Comparison of ENCODE assay signal across 24 cellular contexts in the genomic region with DNA sequence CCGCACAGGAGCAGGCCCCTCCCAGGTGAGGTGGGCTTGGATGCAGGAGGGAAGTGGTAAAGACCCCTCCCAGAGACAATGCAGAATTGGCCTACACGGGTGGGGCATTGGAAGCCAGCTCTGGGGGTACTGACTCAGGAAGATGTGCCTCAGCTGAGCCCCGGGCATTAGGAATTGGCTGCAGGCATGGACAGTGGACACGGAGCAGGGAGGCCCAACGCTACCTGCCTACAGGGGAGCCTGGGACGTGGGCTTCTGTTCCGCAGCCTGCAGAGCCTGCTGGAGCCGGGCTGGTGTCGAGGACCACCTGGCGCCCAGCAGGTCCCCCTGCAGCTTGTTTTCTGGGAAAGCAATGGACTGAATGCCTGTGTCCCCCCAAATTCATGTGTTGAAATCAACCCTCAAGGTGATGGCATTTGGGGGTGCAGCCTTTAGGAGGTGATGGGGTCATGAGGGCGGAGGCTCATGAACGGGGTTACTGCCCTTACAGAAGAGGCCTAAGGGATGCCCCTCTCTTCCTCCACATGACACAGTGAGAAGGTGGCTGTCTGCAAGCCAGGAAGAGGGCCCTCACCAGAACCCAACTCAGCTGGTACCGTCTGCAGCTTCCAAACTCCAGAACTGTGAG.
DNase-seq lines count a peak whose midpoint lies in the region; ATAC-seq lines count a peak whose summit lies in the region.
"Had no signal": no experiment of that assay in that cellular context is flagged by ENCODE, and none has a peak within 500 bp of the region (broad histone marks: within the 10 kb centered on the region; RNA-seq: fewer than 3 reads in every experiment).

No MANE protein-coding gene starts in this region.

- no peak overlapping the region for H3K4ac ChIP-seq in neuronal stem cell (ENCODE audit: low read length)

- H3K27me3 ChIP-seq in neuronal stem cell (ENCODE audit: control insufficient read depth in 3 of 3, insufficient read depth in 3 of 3, low read depth in 1 of 3, low read length in 3 of 3), result peaks cover 0 to 20% (median 0%) of the 10 kb centered on the region in 3 experiments
- H3K27me3 ChIP-seq: ascending aorta had no signal

- H3K4me1 ChIP-seq in neuronal stem cell (ENCODE audit: control insufficient read depth in 2 of 2, insufficient read depth in 1 of 2, low read depth in 1 of 2, low read length in 2 of 2), result no peaks in the 10 kb centered on the region
- H3K4me1 ChIP-seq: ascending aorta had no signal

- H4K91ac ChIP-seq in neuronal stem cell (ENCODE audit: low read depth, low read length, poor library complexity), result no peak overlapping the region

- no CpG with 5 or more reads among the region's 13 CpGs for WGBS in neuronal stem cell (ENCODE audit: extremely low coverage in 2 of 2, insufficient read length in 2 of 2, insufficient replicate concordance in 1 of 2), 2 donors

- H3K9me3 Mint-ChIP-seq in activated CD4-positive, alpha-beta T cell treated with anti-CD3 and anti-CD28 coated beads, Interleukin-2, amount 10 ng/mL, durations not matched to agents 7 days and 5 days, result no peaks in the 10 kb centered on the region
- H3K9me3 Mint-ChIP-seq: activated naive CD8-positive, alpha-beta T cell treated with anti-CD3 and anti-CD28 coated beads, Interleukin-2, amount 10 ng/mL, durations not matched to agents 7 days and 5 days; activated T-helper 1 cell treated with anti-CD3 and anti-CD28 coated beads, Interleukin-12 subunit alpha, Interleukin-12 subunit beta, Interleukin-2, Interleukin-4 antibody, amounts not matched to agents 30 ng/mL and 10 ng/mL and 1 ng/mL, durations not matched to agents 14 hours and 24 hours and 36 hours; CD8-positive, alpha-beta memory T cell; HFFc6; stimulated activated naive CD8-positive, alpha-beta T cell treated with anti-CD3 and anti-CD28 coated beads, Interleukin-15, Interleukin-2, amounts not matched to agents 100 ng/mL and 50 ng/mL, for 24 hours; T-helper 1 cell treated with Interleukin-12 subunit alpha and Interleukin-12 subunit beta and Interleukin-4 antibody, amounts not matched to agents 30 μg/mL and 1 μg/mL, for 36 hours had no signal

- no peak overlapping the region for H2BK5ac ChIP-seq in neuronal stem cell (ENCODE audit: low read length)

- H3K4me2 ChIP-seq in neuronal stem cell (ENCODE audit: insufficient read depth, low read length, poor library complexity, severe bottlenecking), result no peak overlapping the region

- peaks cover 1% of the 10 kb centered on the region for H3K79me1 ChIP-seq in neuronal stem cell (ENCODE audit: low read depth, low read length)

- CTCF ChIA-PET in activated CD4-positive, alpha-beta T cell treated with anti-CD3 and anti-CD28 coated beads, Interleukin-2, amount 10 ng/mL, durations not matched to agents 7 days and 5 days (lab: Charles Lee), result interaction anchor here (1.0 kb wide), 1 partner anchor 16 kb away, joined by 3 read pairs; no protein-coding TSS in a partner anchor

- H3K4me3 Mint-ChIP-seq in activated CD4-positive, alpha-beta T cell treated with anti-CD3 and anti-CD28 coated beads, Interleukin-2, amount 10 ng/mL, durations not matched to agents 7 days and 5 days, result no peak overlapping the region
- H3K4me3 Mint-ChIP-seq: activated CD4-positive, alpha-beta T cell treated with anti-CD3 and anti-CD28 coated beads for 36 hours; activated naive CD8-positive, alpha-beta T cell treated with anti-CD3 and anti-CD28 coated beads, Interleukin-2, amount 10 ng/mL, durations not matched to agents 7 days and 5 days; activated T-helper 1 cell treated with anti-CD3 and anti-CD28 coated beads, Interleukin-12 subunit alpha, Interleukin-12 subunit beta, Interleukin-2, Interleukin-4 antibody, amounts not matched to agents 30 ng/mL and 10 ng/mL and 1 ng/mL, durations not matched to agents 14 hours and 24 hours and 36 hours; CD8-positive, alpha-beta memory T cell; HFFc6; stimulated activated naive CD8-positive, alpha-beta T cell treated with anti-CD3 and anti-CD28 coated beads, Interleukin-15, Interleukin-2, amounts not matched to agents 100 ng/mL and 50 ng/mL, for 24 hours; T-helper 1 cell treated with Interleukin-12 subunit alpha and Interleukin-12 subunit beta and Interleukin-4 antibody, amounts not matched to agents 30 μg/mL and 1 μg/mL, for 36 hours had no signal

- H3K4me3 ChIP-seq in neuronal stem cell (ENCODE audit: low read length in 2 of 2), result no peak overlapping the region
- H3K4me3 ChIP-seq: ascending aorta, dorsolateral prefrontal cortex, mucosa of descending colon, SK-N-MC had no signal

- H3K4me1 Mint-ChIP-seq in activated CD4-positive, alpha-beta T cell treated with anti-CD3 and anti-CD28 coated beads, Interleukin-2, amount 10 ng/mL, durations not matched to agents 7 days and 5 days, result no peaks in the 10 kb centered on the region
- H3K4me1 Mint-ChIP-seq: activated CD4-positive, alpha-beta T cell treated with anti-CD3 and anti-CD28 coated beads for 36 hours; activated naive CD8-positive, alpha-beta T cell treated with anti-CD3 and anti-CD28 coated beads, Interleukin-2, amount 10 ng/mL, durations not matched to agents 7 days and 5 days; CD8-positive, alpha-beta memory T cell had no signal

- peaks cover 0 to 28% of the 10 kb centered on the region in 2 donors for H3K9me3 ChIP-seq in neuronal stem cell (replicated peaks in 1 of 2; ENCODE audit: control insufficient read depth in 2 of 2, insufficient read depth in 1 of 2, low read depth in 1 of 2, low read length in 2 of 2)
- H3K9me3 ChIP-seq: ascending aorta, mucosa of descending colon had no signal

- no peaks in the 10 kb centered on the region for H3K36me3 ChIP-seq in neuronal stem cell (replicated peaks in 1 of 2; ENCODE audit: control insufficient read depth in 2 of 2, insufficient read depth in 2 of 2, low read length in 2 of 2)
- H3K36me3 ChIP-seq: ascending aorta had no signal

- H3K27ac ChIP-seq in neuronal stem cell (replicated peaks; ENCODE audit: low read length), result no peak overlapping the region
- H3K27ac ChIP-seq: 22Rv1, ascending aorta, dorsolateral prefrontal cortex, RWPE1, SK-N-MC had no signal

- H2BK120ac ChIP-seq in neuronal stem cell (ENCODE audit: low read depth, low read length), result no peak overlapping the region

- H2AK5ac ChIP-seq in neuronal stem cell (ENCODE audit: low read depth, low read length), result peak overlapping the region; percentile 28

- no peak overlapping the region for H3K23ac ChIP-seq in neuronal stem cell (ENCODE audit: low read depth, low read length, poor library complexity)

- H4K8ac ChIP-seq in neuronal stem cell (ENCODE audit: low read depth, low read length), result no peak overlapping the region

- DNase-seq in activated CD4-positive, alpha-beta T cell treated with anti-CD3 and anti-CD28 coated beads, Interleukin-2, amount 10 ng/mL, durations not matched to agents 7 days and 5 days, result peak; percentile 4
- DNase-seq in activated CD4-positive, alpha-beta T cell treated with anti-CD3 and anti-CD28 coated beads for 1 hour, result no peak
- peak; percentile 3 for DNase-seq in stimulated activated CD4-positive, alpha-beta T cell treated with anti-CD3 and anti-CD28 coated beads, Interleukin-4, amount 100 ng/mL, for 24 hours
- DNase-seq in stimulated activated CD4-positive, alpha-beta T cell treated with anti-CD3 and anti-CD28 coated beads, Interleukin-12 subunit alpha, Interleukin-12 subunit beta, amount 100 ng/mL, for 4 hours, result no peak
- DNase-seq in neuronal stem cell (ENCODE audit: low spot score) (no peak), ureter (ENCODE audit: low spot score) (peak; percentile 31)
- DNase-seq: activated CD4-positive, alpha-beta T cell treated with anti-CD3 and anti-CD28 coated beads for 36 hours; activated naive CD8-positive, alpha-beta T cell treated with anti-CD3 and anti-CD28 coated beads, Interleukin-2, amount 10 ng/mL, durations not matched to agents 7 days and 5 days; CD8-positive, alpha-beta memory T cell; GOT3; HFFc6; NCI-H446 treated with DMSO at 0.1 percent for 48 hours; NCI-H82 had no signal

- H2BK12ac ChIP-seq in neuronal stem cell (ENCODE audit: low read length), result no peak overlapping the region

- no peaks in the 10 kb centered on the region for H3K27me3 Mint-ChIP-seq in activated CD4-positive, alpha-beta T cell treated with anti-CD3 and anti-CD28 coated beads, Interleukin-2, amount 10 ng/mL, durations not matched to agents 7 days and 5 days
- H3K27me3 Mint-ChIP-seq: activated CD4-positive, alpha-beta T cell treated with anti-CD3 and anti-CD28 coated beads for 36 hours; activated naive CD8-positive, alpha-beta T cell treated with anti-CD3 and anti-CD28 coated beads, Interleukin-2, amount 10 ng/mL, durations not matched to agents 7 days and 5 days; CD8-positive, alpha-beta memory T cell; stimulated activated naive CD8-positive, alpha-beta T cell treated with anti-CD3 and anti-CD28 coated beads, Interleukin-15, Interleukin-2, amounts not matched to agents 100 ng/mL and 50 ng/mL, for 24 hours had no signal

- no peak overlapping the region for H3K27ac Mint-ChIP-seq in activated CD4-positive, alpha-beta T cell treated with anti-CD3 and anti-CD28 coated beads, Interleukin-2, amount 10 ng/mL, durations not matched to agents 7 days and 5 days
- H3K27ac Mint-ChIP-seq: activated CD4-positive, alpha-beta T cell treated with anti-CD3 and anti-CD28 coated beads for 36 hours; activated naive CD8-positive, alpha-beta T cell treated with anti-CD3 and anti-CD28 coated beads, Interleukin-2, amount 10 ng/mL, durations not matched to agents 7 days and 5 days; activated T-helper 1 cell treated with anti-CD3 and anti-CD28 coated beads, Interleukin-12 subunit alpha, Interleukin-12 subunit beta, Interleukin-2, Interleukin-4 antibody, amounts not matched to agents 30 ng/mL and 10 ng/mL and 1 ng/mL, durations not matched to agents 14 hours and 24 hours and 36 hours; HFFc6; stimulated activated naive CD8-positive, alpha-beta T cell treated with anti-CD3 and anti-CD28 coated beads, Interleukin-15, Interleukin-2, amounts not matched to agents 100 ng/mL and 50 ng/mL, for 24 hours; T-helper 1 cell treated with Interleukin-12 subunit alpha and Interleukin-12 subunit beta and Interleukin-4 antibody, amounts not matched to agents 30 μg/mL and 1 μg/mL, for 36 hours had no signal

- no peak overlapping the region for H2AFZ ChIP-seq in neuronal stem cell (ENCODE audit: low read length)

- H3K36me3 Mint-ChIP-seq in activated CD4-positive, alpha-beta T cell treated with anti-CD3 and anti-CD28 coated beads, Interleukin-2, amount 10 ng/mL, durations not matched to agents 7 days and 5 days (ENCODE audit: low read depth), result no peaks in the 10 kb centered on the region
- H3K36me3 Mint-ChIP-seq: activated naive CD8-positive, alpha-beta T cell treated with anti-CD3 and anti-CD28 coated beads, Interleukin-2, amount 10 ng/mL, durations not matched to agents 7 days and 5 days; CD8-positive, alpha-beta memory T cell had no signal

- H3K18ac ChIP-seq in neuronal stem cell (ENCODE audit: low read length), result peak overlapping the region; percentile 38

- H2BK15ac ChIP-seq in neuronal stem cell (ENCODE audit: low read length), result no peak overlapping the region

- H3K9ac ChIP-seq in neuronal stem cell (ENCODE audit: low read depth, low read length, poor library complexity), result no peak overlapping the region

- POLR2A ChIA-PET in activated CD4-positive, alpha-beta T cell treated with anti-CD3 and anti-CD28 coated beads, Interleukin-2, amount 10 ng/mL, durations not matched to agents 7 days and 5 days (lab: Charles Lee), result no interaction called here

- ATAC-seq in GM19455 (IDR thresholded peaks at IDR 0.05; ENCODE audit: unreplicated experiment) (no peak), GM21723 (IDR thresholded peaks at IDR 0.05; ENCODE audit: unreplicated experiment) (no peak)
- ATAC-seq: activated CD4-positive, alpha-beta T cell treated with anti-CD3 and anti-CD28 coated beads for 36 hours; mucosa of descending colon had no signal

- H3K14ac ChIP-seq in neuronal stem cell (ENCODE audit: low read length), result peak overlapping the region; percentile 8

Comparison
In these comparisons a context has a peak if more than half of its experiments do, and no peak if none do; other contexts are left out.
1. DNase-seq: peak in activated CD4-positive, alpha-beta T cell treated with anti-CD3 and anti-CD28 coated beads, Interleukin-2, amount 10 ng/mL, durations not matched to agents 7 days and 5 days (single experiment), stimulated activated CD4-positive, alpha-beta T cell treated with anti-CD3 and anti-CD28 coated beads, Interleukin-4, amount 100 ng/mL, for 24 hours (single experiment) and ureter (single experiment); none in activated CD4-positive, alpha-beta T cell treated with anti-CD3 and anti-CD28 coated beads for 1 hour (single experiment), stimulated activated CD4-positive, alpha-beta T cell treated with anti-CD3 and anti-CD28 coated beads, Interleukin-12 subunit alpha, Interleukin-12 subunit beta, amount 100 ng/mL, for 4 hours (single experiment) and neuronal stem cell (single experiment).